8 cellular contexts compared by ENCODE assay signal in genomic region chr20:36092424-36093024, GRCh38.
A peak's percentile ranks its signal among the peaks of the same experiment; 100 is the strongest.
DNase-seq lines count a peak whose midpoint lies in the region; ATAC-seq and TF ChIP-seq lines count a peak whose summit lies in the region.

No MANE protein-coding gene starts in this region.

- no peaks in the 10 kb centered on the region for H3K79me2 ChIP-seq in parathyroid adenoma

- H3K4me2 ChIP-seq in parathyroid adenoma (ENCODE audit: low read length): peak overlapping the region; percentile 98

- no peaks in the 10 kb centered on the region for H3K36me3 ChIP-seq in BE2C
- H3K36me3 ChIP-seq in parathyroid adenoma (ENCODE audit: control insufficient read depth, insufficient read depth, low read length): no peaks in the 10 kb centered on the region

- peak overlapping the region; percentile 87 for H2AFZ ChIP-seq in parathyroid adenoma

- peak; percentile 60 to 68 for ATAC-seq in activated T-cell treated with anti-CD3 and anti-CD28 coated beads, Interleukin-2, amount 50 U/mL, for 72 hours (replicated peaks in 1 of 2)
- ATAC-seq in GM21576 (IDR thresholded peaks at IDR 0.05; ENCODE audit: unreplicated experiment) (no peak), GM21367 (IDR thresholded peaks at IDR 0.05; ENCODE audit: unreplicated experiment) (no peak)

- peaks cover 40% of the 10 kb centered on the region for H3K27me3 Mint-ChIP-seq in activated T-cell treated with anti-CD3 and anti-CD28 coated beads, Interleukin-2, amount 50 U/mL, for 72 hours (ENCODE audit: low read depth)
- H3K27me3 Mint-ChIP-seq in glutamatergic neuron (ENCODE audit: unreplicated experiment): peaks cover 11% of the 10 kb centered on the region

- peaks cover 0 to 3% of the 10 kb centered on the region in 2 donors for H3K36me3 Mint-ChIP-seq in activated T-cell treated with anti-CD3 and anti-CD28 coated beads, Interleukin-2, amount 50 U/mL, for 72 hours (ENCODE audit: insufficient read depth in 2 of 2)
- no peaks in the 10 kb centered on the region for H3K36me3 Mint-ChIP-seq in glutamatergic neuron (ENCODE audit: unreplicated experiment)

- H3K27ac Mint-ChIP-seq in activated T-cell treated with anti-CD3 and anti-CD28 coated beads, Interleukin-2, amount 50 U/mL, for 72 hours: no peak overlapping the region
- peak overlapping the region; percentile 59 for H3K27ac Mint-ChIP-seq in glutamatergic neuron (ENCODE audit: unreplicated experiment)

- DNase-seq in BE2C (peak; percentile 39), HK-2 (ENCODE audit: unreplicated experiment) (peak; percentile 62), glutamatergic neuron (peak; percentile 64), SHP77 (lab: John Stamatoyannopoulos, UW) (no peak)
- peak; percentile 22 to 40 for DNase-seq in activated T-cell treated with anti-CD3 and anti-CD28 coated beads, Interleukin-2, amount 50 U/mL, for 72 hours

- no peak for TF ChIP-seq CTCF in BE2C (IDR thresholded peaks at IDR 0.05; ENCODE audit: low read depth, low read length)
- no peak for TF ChIP-seq CTCF in glutamatergic neuron (IDR thresholded peaks at IDR 0.05; ENCODE audit: partially characterized antibody, unreplicated experiment)
- TF ChIP-seq CTCF in parathyroid adenoma (IDR thresholded peaks at IDR 0.05): no peak

- H3K27ac ChIP-seq in parathyroid adenoma: peak overlapping the region; percentile 81

- H3K4me3 ChIP-seq in BE2C (ENCODE audit: low read depth, low read length) (peak overlapping the region; percentile 62), parathyroid adenoma (ENCODE audit: low read depth, low read length) (peak overlapping the region; percentile 85)

- peak overlapping the region; percentile 13 for H3K9ac ChIP-seq in parathyroid adenoma

- peaks cover 21% of the 10 kb centered on the region for H3K4me1 Mint-ChIP-seq in activated T-cell treated with anti-CD3 and anti-CD28 coated beads, Interleukin-2, amount 50 U/mL, for 72 hours (ENCODE audit: low read depth)
- H3K4me1 Mint-ChIP-seq in glutamatergic neuron (ENCODE audit: low read depth, unreplicated experiment): peaks cover 8% of the 10 kb centered on the region

- H3K4me3 Mint-ChIP-seq in activated T-cell treated with anti-CD3 and anti-CD28 coated beads, Interleukin-2, amount 50 U/mL, for 72 hours: peak overlapping the region; percentile 80 to 88
- peak overlapping the region; percentile 98 for H3K4me3 Mint-ChIP-seq in glutamatergic neuron (ENCODE audit: unreplicated experiment)

- H3K9me3 ChIP-seq in BE2C (no peaks in the 10 kb centered on the region), parathyroid adenoma (ENCODE audit: control insufficient read depth, low read length) (no peaks in the 10 kb centered on the region)

- H3K4me1 ChIP-seq in BE2C (no peaks in the 10 kb centered on the region), parathyroid adenoma (peaks cover 23% of the 10 kb centered on the region)

- H3K9me3 Mint-ChIP-seq in activated T-cell treated with anti-CD3 and anti-CD28 coated beads, Interleukin-2, amount 50 U/mL, for 72 hours: no peaks in the 10 kb centered on the region
- H3K9me3 Mint-ChIP-seq in glutamatergic neuron (ENCODE audit: unreplicated experiment): peaks cover 7% of the 10 kb centered on the region

- peaks cover 31% of the 10 kb centered on the region for H3K27me3 ChIP-seq in BE2C
- H3K27me3 ChIP-seq in parathyroid adenoma (ENCODE audit: control insufficient read depth, insufficient read depth, low read length): no peaks in the 10 kb centered on the region

Comparison
In these comparisons a context has a peak if more than half of its experiments do, and no peak if none do; other contexts are left out.
1. DNase-seq: peak in BE2C (single experiment), HK-2 (single experiment), activated T-cell treated with anti-CD3 and anti-CD28 coated beads, Interleukin-2, amount 50 U/mL, for 72 hours (2 of 2) and glutamatergic neuron (single experiment); none in SHP77 (0 of 2).
2. ATAC-seq: peak in activated T-cell treated with anti-CD3 and anti-CD28 coated beads, Interleukin-2, amount 50 U/mL, for 72 hours (2 of 2); none in GM21576 (single experiment) and GM21367 (single experiment).